ENCODE assay signal across 1 cellular context in the genomic region with DNA sequence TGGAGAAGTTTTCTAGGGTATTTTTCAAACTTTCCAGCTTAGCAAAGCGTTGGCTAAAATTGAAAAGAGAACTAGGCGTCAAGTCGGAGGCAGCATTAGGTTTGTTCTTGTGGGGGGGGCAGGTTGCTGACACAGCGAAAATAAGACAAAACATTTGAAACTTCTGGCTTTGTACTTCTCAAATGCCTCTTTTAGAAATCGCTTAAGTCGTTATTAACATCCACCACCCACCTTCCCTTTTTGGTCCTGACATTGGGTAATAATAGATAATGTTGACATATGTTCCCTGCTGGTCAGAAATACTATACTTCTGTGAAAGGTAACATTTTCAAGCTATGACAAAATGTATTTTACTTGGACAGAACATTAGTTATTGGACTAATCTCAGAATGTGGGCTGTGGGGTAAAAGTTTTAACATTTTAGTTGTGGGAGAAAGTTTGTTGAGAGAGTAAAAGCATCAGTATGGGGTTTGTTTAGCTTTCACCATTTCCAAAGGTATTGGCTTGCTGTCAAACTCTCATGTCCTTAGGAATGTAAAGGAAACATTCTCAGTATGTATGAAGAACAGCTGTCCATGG.
TF ChIP-seq lines count a peak whose summit lies in the region.

No MANE protein-coding gene starts in this region.

TF ChIP-seq in K562, 482 proteins besides CTCF, POLR2A, EP300 and RAD21 (continued from another document):
- TF ChIP-seq, protein P1, sequence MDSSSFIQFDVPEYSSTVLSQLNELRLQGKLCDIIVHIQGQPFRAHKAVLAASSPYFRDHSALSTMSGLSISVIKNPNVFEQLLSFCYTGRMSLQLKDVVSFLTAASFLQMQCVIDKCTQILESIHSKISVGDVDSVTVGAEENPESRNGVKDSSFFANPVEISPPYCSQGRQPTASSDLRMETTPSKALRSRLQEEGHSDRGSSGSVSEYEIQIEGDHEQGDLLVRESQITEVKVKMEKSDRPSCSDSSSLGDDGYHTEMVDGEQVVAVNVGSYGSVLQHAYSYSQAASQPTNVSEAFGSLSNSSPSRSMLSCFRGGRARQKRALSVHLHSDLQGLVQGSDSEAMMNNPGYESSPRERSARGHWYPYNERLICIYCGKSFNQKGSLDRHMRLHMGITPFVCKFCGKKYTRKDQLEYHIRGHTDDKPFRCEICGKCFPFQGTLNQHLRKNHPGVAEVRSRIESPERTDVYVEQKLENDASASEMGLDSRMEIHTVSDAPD (CRISPR knock-in tag; IDR thresholded peaks at IDR 0.05) = no peak
- TF ChIP-seq RBBP5 (IDR thresholded peaks at IDR 0.05; ENCODE audit: borderline replicate concordance, insufficient read depth, low read length, poor library complexity, severe bottlenecking) = no peak
- TF ChIP-seq SRSF1 (IDR thresholded peaks at IDR 0.05; ENCODE audit: low read depth, low read length) = no peak
- no peak for TF ChIP-seq MTA3 (IDR thresholded peaks at IDR 0.05; ENCODE audit: borderline replicate concordance)
- peak; percentile 63 for TF ChIP-seq L3MBTL2 (IDR thresholded peaks at IDR 0.05)
- peak; percentile 93 for TF ChIP-seq MAFG (tag; conservative IDR thresholded peaks at IDR 0.05)
- TF ChIP-seq SIN3A (IDR thresholded peaks at IDR 0.05; ENCODE audit: borderline replicate concordance in 2 of 2, control insufficient read depth in 1 of 2, low read depth in 2 of 2, low read length in 2 of 2) = no peak
- TF ChIP-seq KAT8 (IDR thresholded peaks at IDR 0.05; ENCODE audit: low read depth) = no peak
- TF ChIP-seq SAP30 (IDR thresholded peaks at IDR 0.05; ENCODE audit: borderline replicate concordance, insufficient read depth, low read depth, low read length, poor library complexity, severe bottlenecking) = no peak
- peak; percentile 97 for TF ChIP-seq C11orf30 (IDR thresholded peaks at IDR 0.05; ENCODE audit: low read depth)
- peak; percentile 98 for TF ChIP-seq ZNF316 (IDR thresholded peaks at IDR 0.05)
- TF ChIP-seq CBX1 (IDR thresholded peaks at IDR 0.05; ENCODE audit: low read depth) = no peak
- no peak for TF ChIP-seq ZNF785 (CRISPR knock-in tag; IDR thresholded peaks at IDR 0.05)
- no peak for TF ChIP-seq KAT7 (CRISPR knock-in tag; IDR thresholded peaks at IDR 0.05; ENCODE audit: borderline replicate concordance)
- TF ChIP-seq MAFF (IDR thresholded peaks at IDR 0.05; ENCODE audit: low read length) = peak; percentile 97
- TF ChIP-seq MAFK (IDR thresholded peaks at IDR 0.05; ENCODE audit: low read length) = peak; percentile 97
- no peak for TF ChIP-seq TBP (optimal IDR thresholded peaks at IDR 0.05; ENCODE audit: low read depth, low read length)
- TF ChIP-seq SNAPC5 (CRISPR knock-in tag; IDR thresholded peaks at IDR 0.05) = no peak
- TF ChIP-seq EGR1 (conservative IDR thresholded peaks at IDR 0.05) = no peak
- no peak for TF ChIP-seq FOXK1 (CRISPR knock-in tag; IDR thresholded peaks at IDR 0.05; ENCODE audit: borderline replicate concordance)
